16 cellular contexts compared by ENCODE assay signal in genomic region chr6:161342039-161342438, GRCh38.
"Had no signal": no experiment of that assay in that cellular context is flagged by ENCODE, and none has a peak within 500 bp of the region (broad histone marks: within the 10 kb centered on the region; RNA-seq: fewer than 3 reads in every experiment).

No MANE protein-coding gene starts in this region.

- H3K36me3 ChIP-seq: heart left ventricle, left lung, lower lobe of right lung, sigmoid colon, stomach had no signal

- H3K27me3 ChIP-seq: heart left ventricle, left lung, sigmoid colon, stomach had no signal

- H3K27ac ChIP-seq: heart left ventricle, left lung, lower lobe of right lung, sigmoid colon, stomach had no signal

- DNase-seq: cerebellar nuclear complex; heart left ventricle; hypothalamus; left lung; lower lobe of right lung; mesenchymal stem cell; naive thymus-derived CD4-positive, alpha-beta T cell; nephron progenitor cell; posterior cingulate gyrus; sigmoid colon; small intestine; stimulated activated CD4-positive, alpha-beta T cell treated with anti-CD3 and anti-CD28 coated beads, Interleukin-12 subunit alpha, Interleukin-12 subunit beta, amount 100 ng/mL, for 4 hours; stimulated activated naive CD4-positive, alpha-beta T cell; stomach; substantia nigra had no signal

- H3K4me1 ChIP-seq: heart left ventricle, left lung, lower lobe of right lung, sigmoid colon, stomach had no signal

- H3K4me3 ChIP-seq: heart left ventricle, left lung, lower lobe of right lung, sigmoid colon, stomach had no signal

- ATAC-seq: esophagus mucosa; heart left ventricle; left lung; lower lobe of right lung; naive thymus-derived CD4-positive, alpha-beta T cell had no signal

- H3K9me3 ChIP-seq: heart left ventricle, left lung, lower lobe of right lung, sigmoid colon, stomach had no signal
